Comparison of ENCODE assay signal across 23 cellular contexts in genomic region chr10:44806895-44807294, GRCh38.
"Had no signal": no experiment of that assay in that cellular context is flagged by ENCODE, and none has a peak within 500 bp of the region (broad histone marks: within the 10 kb centered on the region; RNA-seq: fewer than 3 reads in every experiment).

No MANE protein-coding gene starts in this region.

- H2AFZ ChIP-seq: hepatocyte, parathyroid adenoma had no signal

- H3K4me3 Mint-ChIP-seq: activated T-helper 17 cell treated with anti-CD3 and anti-CD28 coated beads, Interleukin-2, amount 50 U/mL, for 72 hours; endodermal cell; natural killer cell treated with Interleukin-12 subunit alpha and Interleukin-12 subunit beta and Interleukin-15 and Interleukin-18, amount 100 ng/mL, for 72 hours; stimulated activated memory B cell treated with anti-CD40 and anti-IgM and Interleukin-4, amounts not matched to agents 10 μg/mL and 1 μg/mL and 100 μg/mL, for 72 hours; WTC11 had no signal

- H3K4me1 ChIP-seq: breast epithelium, foreskin keratinocyte, left lung, parathyroid adenoma, right lobe of liver, suprapubic skin had no signal

- H3K9me3 Mint-ChIP-seq: activated T-helper 17 cell treated with anti-CD3 and anti-CD28 coated beads, Interleukin-2, amount 50 U/mL, for 72 hours; endodermal cell; natural killer cell treated with Interleukin-12 subunit alpha and Interleukin-12 subunit beta and Interleukin-15 and Interleukin-18, amount 100 ng/mL, for 72 hours had no signal

- H3K9ac ChIP-seq: parathyroid adenoma had no signal

- ATAC-seq: activated naive CD4-positive, alpha-beta T cell treated with anti-CD3 and anti-CD28 coated beads, Interleukin-2, amount 50 U/mL, for 72 hours; activated T-helper 17 cell treated with anti-CD3 and anti-CD28 coated beads, Interleukin-2, amount 50 U/mL, for 72 hours; foreskin keratinocyte; left lung; natural killer cell treated with Interleukin-12 subunit alpha and Interleukin-12 subunit beta and Interleukin-15 and Interleukin-18, amount 100 ng/mL, for 72 hours; right lobe of liver; stimulated activated memory B cell treated with anti-CD40 and anti-IgM and Interleukin-4, amounts not matched to agents 10 μg/mL and 1 μg/mL and 100 μg/mL, for 72 hours; WTC11 had no signal

- H3K4me3 ChIP-seq: breast epithelium, coronary artery, hepatocyte, left lung, right lobe of liver, smooth muscle cell, stomach, suprapubic skin, tibial nerve had no signal

- H3K9me3 ChIP-seq: breast epithelium, left lung, neutrophil, right lobe of liver, stomach, suprapubic skin, tibial nerve had no signal

- H3K27ac Mint-ChIP-seq: activated naive CD4-positive, alpha-beta T cell treated with anti-CD3 and anti-CD28 coated beads, Interleukin-2, amount 50 U/mL, for 72 hours; activated T-helper 17 cell treated with anti-CD3 and anti-CD28 coated beads, Interleukin-2, amount 50 U/mL, for 72 hours; endodermal cell; natural killer cell treated with Interleukin-12 subunit alpha and Interleukin-12 subunit beta and Interleukin-15 and Interleukin-18, amount 100 ng/mL, for 72 hours; stimulated activated memory B cell treated with anti-CD40 and anti-IgM and Interleukin-4, amounts not matched to agents 10 μg/mL and 1 μg/mL and 100 μg/mL, for 72 hours; WTC11 had no signal

- H3K79me2 ChIP-seq: hepatocyte, parathyroid adenoma had no signal

- H3K27ac ChIP-seq: breast epithelium, coronary artery, foreskin keratinocyte, hepatocyte, left lung, neutrophil, parathyroid adenoma, right lobe of liver, stomach, suprapubic skin had no signal

- H3K36me3 ChIP-seq: breast epithelium, left lung, neutrophil, right lobe of liver, stomach, suprapubic skin, tibial nerve had no signal

- H3K4me1 Mint-ChIP-seq: activated T-helper 17 cell treated with anti-CD3 and anti-CD28 coated beads, Interleukin-2, amount 50 U/mL, for 72 hours; stimulated activated memory B cell treated with anti-CD40 and anti-IgM and Interleukin-4, amounts not matched to agents 10 μg/mL and 1 μg/mL and 100 μg/mL, for 72 hours had no signal

- H3K36me3 Mint-ChIP-seq: activated naive CD4-positive, alpha-beta T cell treated with anti-CD3 and anti-CD28 coated beads, Interleukin-2, amount 50 U/mL, for 72 hours; natural killer cell treated with Interleukin-12 subunit alpha and Interleukin-12 subunit beta and Interleukin-15 and Interleukin-18, amount 100 ng/mL, for 72 hours; stimulated activated memory B cell treated with anti-CD40 and anti-IgM and Interleukin-4, amounts not matched to agents 10 μg/mL and 1 μg/mL and 100 μg/mL, for 72 hours had no signal

- H3K4me2 ChIP-seq: hepatocyte, smooth muscle cell had no signal

- DNase-seq: activated T-cell treated with anti-CD3 and anti-CD28 coated beads, Interleukin-2, amount 50 U/mL, for 1 hour; cerebellar nuclear complex; endodermal cell; foreskin keratinocyte; kidney glomerular epithelial cell; left lung; right lobe of liver; stimulated activated CD4-positive, alpha-beta T cell treated with anti-CD3 and anti-CD28 coated beads, Interleukin-15, amount 100 ng/mL, for 24 hours; stomach; T-helper 9 cell had no signal

- H3K27me3 ChIP-seq: breast epithelium, foreskin keratinocyte, hepatocyte, right lobe of liver, stomach, suprapubic skin, tibial nerve had no signal
